ENCODE assay signal across 20 cellular contexts in the genomic region with DNA sequence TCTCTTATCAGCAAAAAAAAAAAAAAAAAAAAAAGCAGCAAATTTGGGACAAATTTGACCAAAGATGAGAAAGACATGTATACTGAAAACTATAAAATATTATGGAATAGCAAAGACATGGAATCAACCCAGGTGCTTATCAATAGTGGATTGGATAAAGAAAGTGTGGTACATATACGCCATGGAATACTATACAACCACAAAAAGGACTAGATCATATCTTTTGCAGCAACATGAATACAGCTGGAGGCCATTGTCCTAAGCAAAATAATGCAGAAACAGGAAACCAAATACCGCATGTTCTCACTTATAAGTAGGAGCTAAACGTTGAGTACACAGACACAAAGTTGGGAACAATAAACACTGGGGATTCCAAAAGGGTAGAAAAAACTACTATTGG. TPM values are rescaled to one million over a fixed set of nuclear protein-coding genes. Genes with fewer than 3 reads are reported as not detected.
DNase-seq lines count a peak whose midpoint lies in the region; ATAC-seq, FAIRE-seq and TF ChIP-seq lines count a peak whose summit lies in the region.
"Had no signal": no experiment of that assay in that cellular context is flagged by ENCODE, and none has a peak within 500 bp of the region (broad histone marks: within the 10 kb centered on the region; RNA-seq: fewer than 3 reads in every experiment).

No MANE protein-coding gene starts in this region.

- intact Hi-C loops in activated B cell treated with CpG ODN at 0.5 μM for 24 hours (cut with micrococcal nuclease): loop anchor here (5.0 kb wide), 2 partner anchors 35 to 785 kb away; no protein-coding TSS in a partner anchor

- CTCF ChIA-PET in activated B cell treated with CpG ODN at 0.5 μM for 24 hours (lab: Charles Lee): interaction anchor here (1.4 to 3.0 kb wide), 6 partner anchors 8 to 111 kb away, joined by 3 to 16 read pairs (median 6); partner anchors contain the start of gene LYVE1

- peaks cover 70% of the 10 kb centered on the region for H3K4me1 Mint-ChIP-seq in activated B cell treated with CpG ODN at 0.5 μM for 24 hours
- H3K4me1 Mint-ChIP-seq in naive B cell: peaks cover 39 to 76% (median 42%) of the 10 kb centered on the region in 3 donors

- POLR2A ChIA-PET in activated B cell treated with CpG ODN at 0.5 μM for 24 hours (lab: Charles Lee): interaction anchor here (0.6 to 3.8 kb wide), 6 partner anchors 8 to 102 kb away, joined by 3 to 37 read pairs (median 6); partner anchors contain the start of gene AMPD3

- H3K27ac Mint-ChIP-seq in activated B cell treated with CpG ODN at 0.5 μM for 24 hours (peak overlapping the region; percentile 30), naive B cell (peak overlapping the region in 5 of 6 donors; percentile 29 to 96 (median 47))
- H3K27ac Mint-ChIP-seq: CD8-positive, alpha-beta T cell; HFFc6 had no signal

- H3K27me3 Mint-ChIP-seq in activated B cell treated with CpG ODN at 0.5 μM for 24 hours (no peaks in the 10 kb centered on the region), naive B cell (no peaks in the 10 kb centered on the region)

- peak; percentile 36 for FAIRE-seq in G401.6 (lab: Jason Lieb, UNC)
- FAIRE-seq: GM12878, GM19239, H1 had no signal

- H3K36me3 Mint-ChIP-seq in activated B cell treated with CpG ODN at 0.5 μM for 24 hours (ENCODE audit: low read depth) (peaks cover 15% of the 10 kb centered on the region), naive B cell (peaks cover 0 to 7% of the 10 kb centered on the region in 2 donors)
- H3K36me3 Mint-ChIP-seq: CD4-positive, CD25-positive, alpha-beta regulatory T cell had no signal

- TF ChIP-seq CTCF in activated B cell treated with CpG ODN at 0.5 μM for 24 hours (IDR thresholded peaks at IDR 0.05): no peak

- H3K4me3 Mint-ChIP-seq in activated B cell treated with CpG ODN at 0.5 μM for 24 hours (no peak overlapping the region), naive B cell (peak overlapping the region in 3 of 8 donors; percentile 8 to 93 (median 40))
- H3K4me3 Mint-ChIP-seq: CD8-positive, alpha-beta T cell; HFFc6 had no signal

- ATAC-seq in activated B cell treated with CpG ODN at 0.5 μM for 24 hours (ENCODE audit: low read depth) (no peak), naive B cell (ENCODE audit: low read depth in 2 of 2) (no peak), HG03039 (IDR thresholded peaks at IDR 0.05; ENCODE audit: unreplicated experiment) (no peak)
- ATAC-seq: CD8-positive, alpha-beta T cell; GM12878 had no signal

- DNase-seq in activated B cell treated with CpG ODN at 0.5 μM for 24 hours: no peak
- DNase-seq in naive B cell: no peak
- DNase-seq in activated CD4-positive, CD25-positive, alpha-beta regulatory T cell treated with anti-CD3 and anti-CD28 coated beads, Interleukin-2, amount 50 U/mL, for 72 hours: no peak
- DNase-seq in activated CD4-positive, alpha-beta T cell treated with anti-CD3 and anti-CD28 coated beads, Interleukin-2, amount 50 U/mL, for 1 hour: no peak
- DNase-seq: Caco-2; CD4-positive, CD25-positive, alpha-beta regulatory T cell; CD8-positive, alpha-beta T cell; DMS153; DND-41; GDM1; GM23248; H7; HCEC 1CT; HFFc6 had no signal

- H3K9me3 Mint-ChIP-seq in activated B cell treated with CpG ODN at 0.5 μM for 24 hours (peaks cover 5% of the 10 kb centered on the region), naive B cell (peaks cover 0 to 21% (median 13%) of the 10 kb centered on the region in 7 donors)
- H3K9me3 Mint-ChIP-seq: CD8-positive, alpha-beta T cell; HFFc6 had no signal

RNA-seq across cellular contexts. Expression of gene RNF141, which starts 1.8 kb away (rescaled TPM):
- total RNA-seq in activated B cell treated with CpG ODN at 0.5 μM for 24 hours: 32.8 and 36.9 TPM in 2 replicates
- polyA plus RNA-seq in naive B cell (ENCODE audit: low read depth in 6 of 6): 100 to 1,000 TPM; 101 to 187 (median 132) TPM

RNA-seq across cellular contexts. Expression of gene LYVE1, which starts 25.7 kb away (rescaled TPM):
- total RNA-seq in activated B cell treated with CpG ODN at 0.5 μM for 24 hours: not detected in 2 replicates
- under 1 TPM in 5 of 6 donors, not detected in 1; 0.08 to 0.38 (median 0.29) TPM for polyA plus RNA-seq in naive B cell (ENCODE audit: low read depth in 6 of 6)
- total RNA-seq: A172; Caco-2; CD4-positive, CD25-positive, alpha-beta regulatory T cell; CD8-positive, alpha-beta T cell; GM23248 had no signal
- polyA plus RNA-seq: CD4-positive, CD25-positive, alpha-beta regulatory T cell; GM12878; GM23248; H1 had no signal
